8 cellular contexts compared by ENCODE assay signal in genomic region chr1:35268282-35269189, GRCh38. TPM values are rescaled to one million over a fixed set of nuclear protein-coding genes. Genes with fewer than 3 reads are reported as not detected.
DNase-seq lines count a peak whose midpoint lies in the region; ATAC-seq and TF ChIP-seq lines count a peak whose summit lies in the region.

Gene ZMYM4, plus strand, starts transcription at chr1:35268709. Its CDS starts 338 bp downstream, at chr1:35269047.

- H3K4me3 Mint-ChIP-seq in activated CD4-positive, alpha-beta T cell treated with anti-CD3 and anti-CD28 coated beads for 36 hours: peak within 1 kb of the TSS; percentile 76

- peak within 1 kb of the TSS; percentile 83 for H3K4me3 ChIP-seq in choroid plexus epithelial cell (ENCODE audit: low read depth, low read length)

- H3K9me3 Mint-ChIP-seq in activated CD4-positive, alpha-beta T cell treated with anti-CD3 and anti-CD28 coated beads for 36 hours (ENCODE audit: low read depth): peaks cover 2% of the 10 kb centered on the region

- DNase-seq in AG09319 (ENCODE audit: extremely low read depth, low read depth) (peak; percentile 99), NCI-H460 (ENCODE audit: extremely low read depth, low read depth) (peak; percentile 92), choroid plexus epithelial cell (ENCODE audit: low read depth) (peak; percentile 100), kidney glomerular epithelial cell (lab: John Stamatoyannopoulos, UW) (peak; percentile 96)
- peak; percentile 94 for DNase-seq in activated CD4-positive, alpha-beta T cell treated with anti-CD3 and anti-CD28 coated beads for 36 hours
- peak; percentile 71 to 73 for DNase-seq in stimulated activated CD4-positive, alpha-beta T cell treated with anti-CD3 and anti-CD28 coated beads, Interleukin-1b, Interleukin-23, amount 100 ng/mL, for 1 hour (ENCODE audit: low read depth in 2 of 2)

- POLR2A ChIA-PET in activated CD4-positive, alpha-beta T cell treated with anti-CD3 and anti-CD28 coated beads for 36 hours (lab: Charles Lee): interaction anchor here (1.4 kb wide), 1 partner anchor 238 kb away, joined by 5 read pairs; no protein-coding TSS in a partner anchor

- no peaks in the 10 kb centered on the region for H3K27me3 Mint-ChIP-seq in activated CD4-positive, alpha-beta T cell treated with anti-CD3 and anti-CD28 coated beads for 36 hours

- ATAC-seq in GM19025 (IDR thresholded peaks at IDR 0.05; ENCODE audit: low read depth, unreplicated experiment) (peak; percentile 83), HG03354 (IDR thresholded peaks at IDR 0.05; ENCODE audit: poor library complexity, severe bottlenecking, unreplicated experiment) (peak; percentile 91)
- peak; percentile 98 for ATAC-seq in activated CD4-positive, alpha-beta T cell treated with anti-CD3 and anti-CD28 coated beads for 36 hours

- H3K36me3 Mint-ChIP-seq in activated CD4-positive, alpha-beta T cell treated with anti-CD3 and anti-CD28 coated beads for 36 hours (ENCODE audit: low read depth): peaks cover 12% of the 10 kb centered on the region

- CTCF ChIA-PET in activated CD4-positive, alpha-beta T cell treated with anti-CD3 and anti-CD28 coated beads for 36 hours (lab: Charles Lee): interaction anchor here (0.5 to 0.7 kb wide), 3 partner anchors 8 to 190 kb away, joined by 3 read pairs; no protein-coding TSS in a partner anchor

- H3K27ac Mint-ChIP-seq in activated CD4-positive, alpha-beta T cell treated with anti-CD3 and anti-CD28 coated beads for 36 hours: peak within 1 kb of the TSS; percentile 83

- intact Hi-C loops in activated CD4-positive, alpha-beta T cell treated with anti-CD3 and anti-CD28 coated beads for 36 hours (cut with DNase I, micrococcal nuclease): loop anchor here (1.0 to 5.0 kb wide), 11 partner anchors 66 to 615 kb away; partner anchors contain the start of genes SFPQ (in 2 of the 2), ZMYM6 (in 2 of the 2), AGO1 (in 1 of the 2) and KIAA0319L (in 1 of the 2)

- no peak; the same call in 1 of the 2 replicates for TF ChIP-seq CTCF in AG09319 (IDR thresholded peaks at IDR 0.05; ENCODE audit: low read depth, low read length)
- peak; percentile 21 for TF ChIP-seq CTCF in choroid plexus epithelial cell (conservative IDR thresholded peaks at IDR 0.05; ENCODE audit: low read depth, low read length)

- peaks cover 30% of the 10 kb centered on the region for H3K4me1 Mint-ChIP-seq in activated CD4-positive, alpha-beta T cell treated with anti-CD3 and anti-CD28 coated beads for 36 hours

RNA-seq across cellular contexts. Expression of gene ZMYM4, which starts in this region (rescaled TPM):
- 19.4 and 24.9 TPM in 2 replicates for total RNA-seq in NCI-H460 (2014; rRNA removed; shearing (Covaris generic))
- polyA plus RNA-seq in NCI-H460 (2014; cell fraction: nucleus; rRNA removed): 9.4 and 11.6 TPM in 2 replicates
- total RNA-seq in activated CD4-positive, alpha-beta T cell treated with anti-CD3 and anti-CD28 coated beads for 36 hours: 10 to 100 TPM; 27.8 to 31.6 TPM

Comparison
In these comparisons a context has a peak if more than half of its experiments do, and no peak if none do; other contexts are left out.
1. Peak in every context shown above with its lines: DNase-seq, ATAC-seq and H3K4me3 ChIP-seq.